15 cellular contexts compared by ENCODE assay signal in genomic region chr7:22351878-22352277, GRCh38. TPM values are rescaled to one million over a fixed set of nuclear protein-coding genes. Genes with fewer than 3 reads are reported as not detected.
DNase-seq lines count a peak whose midpoint lies in the region; ATAC-seq and TF ChIP-seq lines count a peak whose summit lies in the region.
"Had no signal": no experiment of that assay in that cellular context is flagged by ENCODE, and none has a peak within 500 bp of the region (broad histone marks: within the 10 kb centered on the region; RNA-seq: fewer than 3 reads in every experiment).

No MANE protein-coding gene starts in this region.

- DNase-seq in EL (peak; percentile 17), NCI-H345 treated with DMSO at 0.1 percent for 48 hours (lab: John Stamatoyannopoulos, UW; ENCODE audit: unreplicated experiment) (no peak), NCI-H510A (lab: John Stamatoyannopoulos, UW) (no peak), left lung (no peak)
- DNase-seq in effector CD4-positive, alpha-beta T cell, result no peak
- DNase-seq: activated CD8-positive, alpha-beta memory T cell treated with anti-CD3 and anti-CD28 coated beads, Interleukin-2, amount 50 U/mL, for 48 hours; caudate nucleus; GF-D8; hippocampal formation; nucleus accumbens had no signal

- peak; percentile 8 for ATAC-seq in HG03045 (IDR thresholded peaks at IDR 0.05; ENCODE audit: unreplicated experiment)
- no peak for ATAC-seq in left lung

- intact Hi-C loops in left lung (cut with DNase I), result no loop called here

- WGBS in mesodermal cell (ENCODE audit: insufficient coverage in 2 of 2), 2 experiments, result 80% methylated on average over 1 of the region's 2 CpGs; no CpG with 5 or more reads in 1 of the 2 experiments

- H3K9me3 ChIP-seq in mesodermal cell (ENCODE audit: control insufficient read depth, low read length) (peaks cover 17% of the 10 kb centered on the region), left lung (peaks cover 0 to 3% of the 10 kb centered on the region in 2 donors)

- H3K27me3 ChIP-seq in left lung, result peaks cover 0 to 22% of the 10 kb centered on the region in 2 donors

- H3K4me3 ChIP-seq in mesodermal cell (ENCODE audit: extremely low read depth, insufficient read depth, low read length, poor library complexity, severe bottlenecking) (no peak overlapping the region), left lung (no peak overlapping the region)
- H3K4me3 ChIP-seq: skin epidermis had no signal

- H3K4me1 ChIP-seq in mesodermal cell (ENCODE audit: control insufficient read depth, insufficient read depth, low read length, poor library complexity, severe bottlenecking) (peaks cover 38% of the 10 kb centered on the region), left lung (peaks cover 0 to 6% of the 10 kb centered on the region in 2 donors)

- no peak for TF ChIP-seq CTCF in left lung (IDR thresholded peaks at IDR 0.05)

- H3K27ac ChIP-seq in angular gyrus (ENCODE audit: low read depth, low read length) (peak overlapping the region; percentile 29), mesodermal cell (ENCODE audit: low read depth, low read length, severe bottlenecking) (peak overlapping the region; percentile 73), left lung (no peak overlapping the region)
- H3K27ac ChIP-seq: skin epidermis had no signal

- no peaks in the 10 kb centered on the region for H3K36me3 ChIP-seq in mesodermal cell (ENCODE audit: control insufficient read depth, insufficient read depth, low read length)
- no peaks in the 10 kb centered on the region for H3K36me3 ChIP-seq in left lung

RNA-seq across cellular contexts. Expression of gene RAPGEF5, which starts 5.1 kb away (rescaled TPM):
- 7.4 TPM for polyA plus RNA-seq in mesodermal cell (2013, experiment 1 of 2)
- polyA plus RNA-seq in mesodermal cell (2013, experiment 2 of 2), result 4.7 TPM
- 10 to 100 TPM; 44.2 to 64.6 TPM for total RNA-seq in left lung
- polyA plus RNA-seq: CD14-positive monocyte had no signal

Comparison
In these comparisons a context has a peak if more than half of its experiments do, and no peak if none do; other contexts are left out.
1. H3K27ac ChIP-seq: peak in angular gyrus (single experiment) and mesodermal cell (single experiment); none in left lung (0 of 2).